1 cellular context compared by ENCODE assay signal in the genomic region with DNA sequence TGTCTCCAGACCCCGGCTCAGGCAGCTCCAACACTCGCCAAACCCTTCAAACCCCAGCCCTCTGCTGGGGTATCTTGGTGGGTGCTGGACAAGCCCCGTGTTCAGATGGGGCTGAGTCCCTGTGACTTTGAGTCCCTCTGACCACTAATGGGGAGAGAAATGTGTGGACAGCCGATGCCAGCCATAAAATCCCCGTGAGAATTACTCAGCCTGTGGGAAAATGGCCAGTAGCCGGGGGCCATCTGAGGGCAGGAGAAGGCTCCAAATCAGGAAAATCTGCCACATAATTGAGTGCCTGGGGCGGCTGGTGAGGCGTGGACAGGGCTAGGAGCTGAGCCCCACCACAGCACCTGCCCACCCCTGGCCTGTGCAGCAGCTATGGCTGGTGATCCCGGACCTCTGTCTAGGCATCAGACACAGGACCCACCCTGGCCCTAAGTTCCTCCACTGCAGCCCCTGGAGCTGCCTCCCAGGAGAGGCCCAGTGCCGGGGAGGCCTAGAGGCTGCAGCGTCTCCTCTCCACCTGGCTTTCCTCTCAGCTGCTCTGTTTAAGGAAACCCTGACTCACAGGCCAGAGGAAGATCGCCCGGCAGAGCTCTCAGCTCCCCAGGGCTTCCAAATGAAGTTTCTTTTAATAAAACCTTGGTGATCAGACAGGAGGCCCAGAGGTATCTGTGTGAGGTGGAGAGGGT.
TF ChIP-seq lines count a peak whose summit lies in the region.

No MANE protein-coding gene starts in this region.

TF ChIP-seq in GM23338, 12 proteins besides CTCF, POLR2A, EP300 and RAD21 (continued from another document):
- TF ChIP-seq, protein P1, sequence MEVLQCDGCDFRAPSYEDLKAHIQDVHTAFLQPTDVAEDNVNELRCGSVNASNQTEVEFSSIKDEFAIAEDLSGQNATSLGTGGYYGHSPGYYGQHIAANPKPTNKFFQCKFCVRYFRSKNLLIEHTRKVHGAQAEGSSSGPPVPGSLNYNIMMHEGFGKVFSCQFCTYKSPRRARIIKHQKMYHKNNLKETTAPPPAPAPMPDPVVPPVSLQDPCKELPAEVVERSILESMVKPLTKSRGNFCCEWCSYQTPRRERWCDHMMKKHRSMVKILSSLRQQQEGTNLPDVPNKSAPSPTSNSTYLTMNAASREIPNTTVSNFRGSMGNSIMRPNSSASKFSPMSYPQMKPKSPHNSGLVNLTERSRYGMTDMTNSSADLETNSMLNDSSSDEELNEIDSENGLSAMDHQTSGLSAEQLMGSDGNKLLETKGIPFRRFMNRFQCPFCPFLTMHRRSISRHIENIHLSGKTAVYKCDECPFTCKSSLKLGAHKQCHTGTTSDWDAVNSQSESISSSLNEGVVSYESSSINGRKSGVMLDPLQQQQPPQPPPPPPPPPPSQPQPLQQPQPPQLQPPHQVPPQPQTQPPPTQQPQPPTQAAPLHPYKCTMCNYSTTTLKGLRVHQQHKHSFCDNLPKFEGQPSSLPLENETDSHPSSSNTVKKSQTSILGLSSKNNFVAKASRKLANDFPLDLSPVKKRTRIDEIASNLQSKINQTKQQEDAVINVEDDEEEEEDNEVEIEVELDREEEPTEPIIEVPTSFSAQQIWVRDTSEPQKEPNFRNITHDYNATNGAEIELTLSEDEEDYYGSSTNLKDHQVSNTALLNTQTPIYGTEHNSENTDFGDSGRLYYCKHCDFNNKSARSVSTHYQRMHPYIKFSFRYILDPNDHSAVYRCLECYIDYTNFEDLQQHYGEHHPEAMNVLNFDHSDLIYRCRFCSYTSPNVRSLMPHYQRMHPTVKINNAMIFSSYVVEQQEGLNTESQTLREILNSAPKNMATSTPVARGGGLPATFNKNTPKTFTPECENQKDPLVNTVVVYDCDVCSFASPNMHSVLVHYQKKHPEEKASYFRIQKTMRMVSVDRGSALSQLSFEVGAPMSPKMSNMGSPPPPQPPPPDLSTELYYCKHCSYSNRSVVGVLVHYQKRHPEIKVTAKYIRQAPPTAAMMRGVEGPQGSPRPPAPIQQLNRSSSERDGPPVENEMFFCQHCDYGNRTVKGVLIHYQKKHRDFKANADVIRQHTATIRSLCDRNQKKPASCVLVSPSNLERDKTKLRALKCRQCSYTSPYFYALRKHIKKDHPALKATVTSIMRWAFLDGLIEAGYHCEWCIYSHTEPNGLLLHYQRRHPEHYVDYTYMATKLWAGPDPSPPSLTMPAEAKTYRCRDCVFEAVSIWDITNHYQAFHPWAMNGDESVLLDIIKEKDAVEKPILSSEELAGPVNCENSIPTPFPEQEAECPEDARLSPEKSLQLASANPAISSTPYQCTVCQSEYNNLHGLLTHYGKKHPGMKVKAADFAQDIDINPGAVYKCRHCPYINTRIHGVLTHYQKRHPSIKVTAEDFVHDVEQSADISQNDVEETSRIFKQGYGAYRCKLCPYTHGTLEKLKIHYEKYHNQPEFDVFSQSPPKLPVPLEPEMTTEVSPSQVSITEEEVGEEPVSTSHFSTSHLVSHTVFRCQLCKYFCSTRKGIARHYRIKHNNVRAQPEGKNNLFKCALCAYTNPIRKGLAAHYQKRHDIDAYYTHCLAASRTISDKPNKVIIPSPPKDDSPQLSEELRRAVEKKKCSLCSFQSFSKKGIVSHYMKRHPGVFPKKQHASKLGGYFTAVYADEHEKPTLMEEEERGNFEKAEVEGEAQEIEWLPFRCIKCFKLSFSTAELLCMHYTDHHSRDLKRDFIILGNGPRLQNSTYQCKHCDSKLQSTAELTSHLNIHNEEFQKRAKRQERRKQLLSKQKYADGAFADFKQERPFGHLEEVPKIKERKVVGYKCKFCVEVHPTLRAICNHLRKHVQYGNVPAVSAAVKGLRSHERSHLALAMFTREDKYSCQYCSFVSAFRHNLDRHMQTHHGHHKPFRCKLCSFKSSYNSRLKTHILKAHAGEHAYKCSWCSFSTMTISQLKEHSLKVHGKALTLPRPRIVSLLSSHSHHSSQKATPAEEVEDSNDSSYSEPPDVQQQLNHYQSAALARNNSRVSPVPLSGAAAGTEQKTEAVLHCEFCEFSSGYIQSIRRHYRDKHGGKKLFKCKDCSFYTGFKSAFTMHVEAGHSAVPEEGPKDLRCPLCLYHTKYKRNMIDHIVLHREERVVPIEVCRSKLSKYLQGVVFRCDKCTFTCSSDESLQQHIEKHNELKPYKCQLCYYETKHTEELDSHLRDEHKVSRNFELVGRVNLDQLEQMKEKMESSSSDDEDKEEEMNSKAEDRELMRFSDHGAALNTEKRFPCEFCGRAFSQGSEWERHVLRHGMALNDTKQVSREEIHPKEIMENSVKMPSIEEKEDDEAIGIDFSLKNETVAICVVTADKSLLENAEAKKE (CRISPR knock-in tag; IDR thresholded peaks at IDR 0.05): no peak
- TF ChIP-seq ZNF331 (CRISPR knock-in tag; IDR thresholded peaks at IDR 0.05; ENCODE audit: low read depth): no peak
- TF ChIP-seq NANOG (IDR thresholded peaks at IDR 0.05; ENCODE audit: borderline replicate concordance): no peak
- no peak for TF ChIP-seq ZNF114 (CRISPR knock-in tag; IDR thresholded peaks at IDR 0.05)
- TF ChIP-seq, protein P2, sequence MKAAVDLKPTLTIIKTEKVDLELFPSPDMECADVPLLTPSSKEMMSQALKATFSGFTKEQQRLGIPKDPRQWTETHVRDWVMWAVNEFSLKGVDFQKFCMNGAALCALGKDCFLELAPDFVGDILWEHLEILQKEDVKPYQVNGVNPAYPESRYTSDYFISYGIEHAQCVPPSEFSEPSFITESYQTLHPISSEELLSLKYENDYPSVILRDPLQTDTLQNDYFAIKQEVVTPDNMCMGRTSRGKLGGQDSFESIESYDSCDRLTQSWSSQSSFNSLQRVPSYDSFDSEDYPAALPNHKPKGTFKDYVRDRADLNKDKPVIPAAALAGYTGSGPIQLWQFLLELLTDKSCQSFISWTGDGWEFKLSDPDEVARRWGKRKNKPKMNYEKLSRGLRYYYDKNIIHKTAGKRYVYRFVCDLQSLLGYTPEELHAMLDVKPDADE (IDR thresholded peaks at IDR 0.05): no peak
